ENCODE assay signal across 1 cellular context in the genomic region with DNA sequence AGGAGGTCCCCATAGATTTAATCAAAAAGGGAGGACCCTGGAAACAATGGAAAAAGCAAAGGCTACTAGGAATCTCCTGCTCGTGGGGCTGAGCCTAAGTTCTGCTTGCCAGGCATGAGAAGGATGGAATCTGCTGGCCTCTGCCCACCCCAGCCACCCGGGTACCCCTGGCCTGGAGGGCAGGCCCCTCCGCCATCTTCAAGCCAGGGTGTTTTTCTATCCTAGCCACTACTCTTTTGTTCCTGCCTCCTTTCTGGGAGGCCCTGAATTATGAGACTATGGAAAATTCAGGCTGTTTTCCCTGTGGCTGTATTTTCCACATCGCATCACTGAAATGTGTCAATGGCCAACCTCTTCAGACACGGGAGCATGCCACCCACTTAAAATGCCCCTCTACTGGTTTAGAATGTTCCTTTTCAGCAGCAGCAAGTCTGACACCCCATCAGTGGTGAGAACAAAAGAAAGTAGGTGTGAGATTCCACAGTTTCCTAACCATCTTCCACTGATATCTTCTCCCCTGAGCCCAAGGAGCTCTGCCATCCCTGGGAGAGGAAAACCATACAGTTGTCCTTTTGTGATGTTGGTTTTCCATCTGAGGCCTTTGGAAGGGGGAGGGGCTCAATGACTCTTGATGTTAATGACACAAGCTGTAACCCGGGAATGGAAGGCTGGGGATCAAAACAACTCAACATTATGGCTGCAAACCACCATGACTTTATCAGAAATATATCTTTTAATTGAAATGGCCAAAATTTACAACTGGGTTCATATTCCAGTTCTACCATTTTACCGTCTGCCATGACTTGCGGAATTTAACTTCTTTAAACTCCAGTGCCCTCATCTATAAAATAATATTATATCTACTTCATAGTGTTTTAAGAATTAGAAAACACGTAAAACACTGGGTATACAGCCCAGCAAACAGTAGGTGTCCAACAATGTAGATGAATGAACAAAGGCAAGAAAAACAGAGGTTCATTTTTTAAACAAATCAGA.
TF ChIP-seq lines count a peak whose summit lies in the region.

No MANE protein-coding gene starts in this region.

TF ChIP-seq in GM23338, 12 proteins besides CTCF, POLR2A, EP300 and RAD21 (continued from another document):
- TF ChIP-seq ZNF462 (CRISPR knock-in tag; IDR thresholded peaks at IDR 0.05) (no peak), POLR2AphosphoS5 (IDR thresholded peaks at IDR 0.05; ENCODE audit: low read depth) (no peak), EZH2phosphoT487 (IDR thresholded peaks at IDR 0.05; ENCODE audit: unreplicated experiment) (no peak), ETS1 (IDR thresholded peaks at IDR 0.05) (no peak), NANOG (IDR thresholded peaks at IDR 0.05; ENCODE audit: borderline replicate concordance) (no peak), ZNF114 (CRISPR knock-in tag; IDR thresholded peaks at IDR 0.05) (no peak), ZNF331 (CRISPR knock-in tag; IDR thresholded peaks at IDR 0.05; ENCODE audit: low read depth) (no peak), JUNB (IDR thresholded peaks at IDR 0.05; ENCODE audit: unreplicated experiment) (no peak)
- TF ChIP-seq, protein P1, sequence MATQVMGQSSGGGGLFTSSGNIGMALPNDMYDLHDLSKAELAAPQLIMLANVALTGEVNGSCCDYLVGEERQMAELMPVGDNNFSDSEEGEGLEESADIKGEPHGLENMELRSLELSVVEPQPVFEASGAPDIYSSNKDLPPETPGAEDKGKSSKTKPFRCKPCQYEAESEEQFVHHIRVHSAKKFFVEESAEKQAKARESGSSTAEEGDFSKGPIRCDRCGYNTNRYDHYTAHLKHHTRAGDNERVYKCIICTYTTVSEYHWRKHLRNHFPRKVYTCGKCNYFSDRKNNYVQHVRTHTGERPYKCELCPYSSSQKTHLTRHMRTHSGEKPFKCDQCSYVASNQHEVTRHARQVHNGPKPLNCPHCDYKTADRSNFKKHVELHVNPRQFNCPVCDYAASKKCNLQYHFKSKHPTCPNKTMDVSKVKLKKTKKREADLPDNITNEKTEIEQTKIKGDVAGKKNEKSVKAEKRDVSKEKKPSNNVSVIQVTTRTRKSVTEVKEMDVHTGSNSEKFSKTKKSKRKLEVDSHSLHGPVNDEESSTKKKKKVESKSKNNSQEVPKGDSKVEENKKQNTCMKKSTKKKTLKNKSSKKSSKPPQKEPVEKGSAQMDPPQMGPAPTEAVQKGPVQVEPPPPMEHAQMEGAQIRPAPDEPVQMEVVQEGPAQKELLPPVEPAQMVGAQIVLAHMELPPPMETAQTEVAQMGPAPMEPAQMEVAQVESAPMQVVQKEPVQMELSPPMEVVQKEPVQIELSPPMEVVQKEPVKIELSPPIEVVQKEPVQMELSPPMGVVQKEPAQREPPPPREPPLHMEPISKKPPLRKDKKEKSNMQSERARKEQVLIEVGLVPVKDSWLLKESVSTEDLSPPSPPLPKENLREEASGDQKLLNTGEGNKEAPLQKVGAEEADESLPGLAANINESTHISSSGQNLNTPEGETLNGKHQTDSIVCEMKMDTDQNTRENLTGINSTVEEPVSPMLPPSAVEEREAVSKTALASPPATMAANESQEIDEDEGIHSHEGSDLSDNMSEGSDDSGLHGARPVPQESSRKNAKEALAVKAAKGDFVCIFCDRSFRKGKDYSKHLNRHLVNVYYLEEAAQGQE (IDR thresholded peaks at IDR 0.05; ENCODE audit: unreplicated experiment) = no peak
